Comparison of ENCODE assay signal across 10 cellular contexts in the genomic region with DNA sequence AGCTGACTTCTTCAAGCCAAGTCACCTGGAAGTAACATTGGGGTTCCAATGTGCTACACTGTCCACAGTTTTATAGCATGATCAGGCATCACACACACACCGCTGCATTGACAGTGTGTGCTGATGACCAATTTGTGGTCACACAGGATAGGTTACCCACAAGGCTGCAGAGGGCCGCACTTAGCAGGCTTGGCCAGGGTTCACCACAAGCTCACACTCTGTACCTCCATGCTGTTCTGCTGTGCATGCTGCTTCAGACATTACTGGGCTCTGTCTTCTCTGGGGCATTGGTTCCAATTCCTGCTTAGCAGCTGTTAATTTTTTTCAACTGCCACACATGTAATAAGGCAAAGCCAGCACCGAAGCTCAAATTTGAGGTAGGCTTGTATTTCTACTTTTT. TPM values are rescaled to one million over a fixed set of nuclear protein-coding genes. Genes with fewer than 3 reads are reported as not detected.
"Had no signal": no experiment of that assay in that cellular context is flagged by ENCODE, and none has a peak within 500 bp of the region (broad histone marks: within the 10 kb centered on the region; RNA-seq: fewer than 3 reads in every experiment).

No MANE protein-coding gene starts in this region.

- H3K36me3 Mint-ChIP-seq: activated naive CD8-positive, alpha-beta T cell had no signal

- H3K9me3 Mint-ChIP-seq: activated CD4-positive, alpha-beta memory T cell treated with anti-CD3 and anti-CD28 coated beads, Interleukin-2, amount 10 ng/mL, durations not matched to agents 7 days and 5 days; activated naive CD4-positive, alpha-beta T cell treated with anti-CD3 and anti-CD28 coated beads for 36 hours; activated T-helper 17 cell treated with anti-CD3 and anti-CD28 coated beads, Interleukin-2, amount 50 U/mL, for 72 hours had no signal

- H3K4me3 Mint-ChIP-seq: activated CD4-positive, alpha-beta memory T cell treated with anti-CD3 and anti-CD28 coated beads, Interleukin-2, amount 10 ng/mL, durations not matched to agents 7 days and 5 days; activated CD4-positive, alpha-beta T cell treated with anti-CD3 and anti-CD28 coated beads for 36 hours; activated naive CD4-positive, alpha-beta T cell treated with anti-CD3 and anti-CD28 coated beads for 36 hours; activated naive CD8-positive, alpha-beta T cell; activated T-helper 17 cell treated with anti-CD3 and anti-CD28 coated beads, Interleukin-2, amount 50 U/mL, for 72 hours; T-helper 17 cell had no signal

- DNase-seq: activated gamma-delta T cell, NCI-H1417 treated with DMSO at 0.1 percent for 48 hours had no signal

- H3K27me3 Mint-ChIP-seq: activated T-helper 17 cell treated with anti-CD3 and anti-CD28 coated beads, Interleukin-2, amount 50 U/mL, for 72 hours had no signal

- H3K27ac ChIP-seq: VCaP had no signal

- H3K27ac Mint-ChIP-seq: activated CD4-positive, alpha-beta memory T cell treated with anti-CD3 and anti-CD28 coated beads, Interleukin-2, amount 10 ng/mL, durations not matched to agents 7 days and 5 days; activated CD4-positive, alpha-beta T cell treated with anti-CD3 and anti-CD28 coated beads for 36 hours; activated naive CD4-positive, alpha-beta T cell treated with anti-CD3 and anti-CD28 coated beads for 36 hours; activated naive CD8-positive, alpha-beta T cell; activated T-helper 17 cell treated with anti-CD3 and anti-CD28 coated beads, Interleukin-2, amount 50 U/mL, for 72 hours; T-helper 17 cell had no signal

RNA-seq across cellular contexts. Expression of a gene that starts 11.0 kb away (rescaled TPM):
- total RNA-seq: PC-3 had no signal
